In genomic region chr1:92259350-92259749, GRCh38 we compare ENCODE assay signal across 22 cellular contexts. TPM values are rescaled to one million over a fixed set of nuclear protein-coding genes. Genes with fewer than 3 reads are reported as not detected.
"Had no signal": no experiment of that assay in that cellular context is flagged by ENCODE, and none has a peak within 500 bp of the region (broad histone marks: within the 10 kb centered on the region; RNA-seq: fewer than 3 reads in every experiment).

No MANE protein-coding gene starts in this region.

- H3K4me2 ChIP-seq: smooth muscle cell had no signal

- H3K4me1 Mint-ChIP-seq: immature natural killer cell, nephron progenitor cell had no signal

- H3K27ac ChIP-seq: ascending aorta, cardiac muscle cell, dorsolateral prefrontal cortex, esophagus muscularis mucosa, gastrocnemius medialis, heart left ventricle, suprapubic skin had no signal

- DNase-seq: activated CD4-positive, alpha-beta T cell treated with anti-CD3 and anti-CD28 coated beads, Interleukin-2, amount 50 U/mL, for 1 hour; activated naive CD4-positive, alpha-beta T cell; dorsolateral prefrontal cortex; gastrocnemius medialis; heart left ventricle; immature natural killer cell; nephron progenitor cell; occipital lobe; right cardiac atrium; stimulated activated CD4-positive, alpha-beta T cell treated with anti-CD3 and anti-CD28 coated beads, Interleukin-4, amount 100 ng/mL, for 4 hours; stimulated activated CD8-positive, alpha-beta memory T cell treated with anti-CD3 and anti-CD28 coated beads, Interleukin-4, amount 100 ng/mL, for 48 hours; stimulated activated naive CD4-positive, alpha-beta T cell treated with Interleukin-2 at 50 U/mL for 16 hours; trophoblast cell had no signal

- H3K9me3 ChIP-seq: gastrocnemius medialis, suprapubic skin had no signal

- H3K4me3 Mint-ChIP-seq: activated T-helper 1 cell treated with anti-CD3 and anti-CD28 coated beads, Interleukin-12 subunit alpha, Interleukin-12 subunit beta, Interleukin-2, Interleukin-4 antibody, amounts not matched to agents 30 ng/mL and 10 ng/mL and 1 ng/mL, durations not matched to agents 14 hours and 24 hours and 36 hours; immature natural killer cell; nephron progenitor cell had no signal

- H3K4me3 ChIP-seq: ascending aorta, cardiac muscle cell, dorsolateral prefrontal cortex, esophagus muscularis mucosa, gastrocnemius medialis, heart left ventricle, smooth muscle cell, suprapubic skin had no signal

- H3K27me3 Mint-ChIP-seq: progenitor cell of endocrine pancreas had no signal

- H3K27ac Mint-ChIP-seq: activated T-helper 1 cell treated with anti-CD3 and anti-CD28 coated beads, Interleukin-12 subunit alpha, Interleukin-12 subunit beta, Interleukin-2, Interleukin-4 antibody, amounts not matched to agents 30 ng/mL and 10 ng/mL and 1 ng/mL, durations not matched to agents 14 hours and 24 hours and 36 hours; immature natural killer cell; nephron progenitor cell; progenitor cell of endocrine pancreas had no signal

- ATAC-seq: gastrocnemius medialis, heart left ventricle, right cardiac atrium had no signal

- H3K4me1 ChIP-seq: ascending aorta, esophagus muscularis mucosa, gastrocnemius medialis, heart left ventricle, suprapubic skin had no signal

- H3K27me3 ChIP-seq: ascending aorta, cardiac muscle cell, dorsolateral prefrontal cortex, esophagus muscularis mucosa, gastrocnemius medialis, heart left ventricle, suprapubic skin had no signal

RNA-seq across cellular contexts. Expression of gene C1orf146, which starts 41.6 kb away (rescaled TPM):
- total RNA-seq: activated CD8-positive, alpha-beta memory T cell treated with anti-CD3 and anti-CD28 coated beads for 36 hours; activated T-helper 1 cell treated with anti-CD3 and anti-CD28 coated beads, Interleukin-12 subunit alpha, Interleukin-12 subunit beta, Interleukin-2, Interleukin-4 antibody, amounts not matched to agents 30 ng/mL and 10 ng/mL and 1 ng/mL, durations not matched to agents 14 hours and 24 hours and 36 hours; ascending aorta; cardiac muscle cell; esophagus muscularis mucosa; gastrocnemius medialis; heart left ventricle; lower leg skin; occipital lobe; progenitor cell of endocrine pancreas; right cardiac atrium; smooth muscle cell; suprapubic skin had no signal
